18 cellular contexts compared by ENCODE assay signal in the genomic region with DNA sequence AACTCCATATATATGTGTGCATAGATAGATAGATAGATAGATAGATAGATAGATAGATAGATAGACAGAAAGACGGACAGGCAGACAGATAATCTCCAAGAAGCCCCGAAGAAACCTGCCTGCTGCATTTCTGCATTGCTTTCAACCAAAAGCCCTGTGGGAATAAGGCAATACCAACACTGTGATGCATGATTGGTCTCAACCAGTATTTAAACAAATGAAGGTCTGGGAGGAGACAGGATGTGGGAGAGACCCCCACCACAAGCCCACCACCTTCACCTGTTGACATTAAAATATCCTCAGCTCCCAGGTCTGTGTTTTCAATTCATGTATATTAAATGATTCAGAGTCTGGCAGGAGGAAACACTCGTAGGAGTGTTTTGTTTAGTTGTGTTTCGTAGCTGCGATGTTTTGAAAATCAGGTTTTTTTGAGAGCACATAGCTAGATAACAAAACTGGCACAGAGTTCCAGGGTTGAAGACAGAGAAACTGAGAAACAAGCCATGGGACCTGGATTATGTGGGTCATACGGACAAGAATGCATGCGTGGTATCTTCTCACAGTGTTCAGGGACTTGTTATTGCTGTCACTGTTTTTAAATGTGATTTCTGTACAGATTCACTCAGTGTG.
A peak's percentile ranks its signal among the peaks of the same experiment; 100 is the strongest.
DNase-seq lines count a peak whose midpoint lies in the region; ATAC-seq, FAIRE-seq and TF ChIP-seq lines count a peak whose summit lies in the region.
"Had no signal": no experiment of that assay in that cellular context is flagged by ENCODE, and none has a peak within 500 bp of the region (broad histone marks: within the 10 kb centered on the region; RNA-seq: fewer than 3 reads in every experiment).

No MANE protein-coding gene starts in this region.

- H3K9me3 Mint-ChIP-seq in astrocyte (ENCODE audit: unreplicated experiment), result no peaks in the 10 kb centered on the region
- peaks cover 11% of the 10 kb centered on the region for H3K9me3 Mint-ChIP-seq in T-helper 2 cell treated with Interferon-gamma antibody and Interleukin-4, amounts not matched to agents 5 μg/mL and 100 μg/mL, for 36 hours

- H3K4me3 ChIP-seq in BLaER1 treated with 17β-estradiol and CSF1 and Interleukin-3, amounts not matched to agents 10 nM and 100 nM, result no peak overlapping the region
- no peak overlapping the region for H3K4me3 ChIP-seq in astrocyte (ENCODE audit: insufficient read depth, low read depth, low read length)
- H3K4me3 ChIP-seq in lower lobe of right lung, result no peak overlapping the region
- H3K4me3 ChIP-seq: ovary, Peyer's patch, smooth muscle cell, vagina had no signal

- ATAC-seq in HG02759 (IDR thresholded peaks at IDR 0.05; ENCODE audit: unreplicated experiment) (peak; percentile 60), lower lobe of right lung (peak; percentile 25 to 60), HG03439 (IDR thresholded peaks at IDR 0.05; ENCODE audit: unreplicated experiment) (no peak)
- ATAC-seq: stimulated activated naive CD8-positive, alpha-beta T cell treated with anti-CD3 and anti-CD28 coated beads, Interleukin-15, Interleukin-2, amounts not matched to agents 100 U/mL and 50 U/mL, for 24 hours had no signal

- TF ChIP-seq CTCF in astrocyte (IDR thresholded peaks at IDR 0.05; ENCODE audit: insufficient read depth, low read depth, low read length) (no peak), lower lobe of right lung (IDR thresholded peaks at IDR 0.05) (no peak)

- H3K9me3 ChIP-seq in BLaER1 treated with 17β-estradiol and CSF1 and Interleukin-3, amounts not matched to agents 10 nM and 100 nM (replicated peaks in 1 of 11), result peaks cover 0 to 14% (median 10%) of the 10 kb centered on the region in 11 experiments; a peak in 12 of 22 replicates
- H3K9me3 ChIP-seq in astrocyte (ENCODE audit: insufficient read depth, low read depth, low read length) (peaks cover 6% of the 10 kb centered on the region), lower lobe of right lung (no peaks in the 10 kb centered on the region)
- H3K9me3 ChIP-seq: ovary, Peyer's patch, vagina had no signal

- H3K27me3 ChIP-seq in BLaER1 treated with 17β-estradiol and CSF1 and Interleukin-3, amounts not matched to agents 10 nM and 100 nM, result no peaks in the 10 kb centered on the region
- H3K27me3 ChIP-seq in astrocyte (ENCODE audit: insufficient read depth, low read length) (no peaks in the 10 kb centered on the region), lower lobe of right lung (ENCODE audit: low read depth) (no peaks in the 10 kb centered on the region)
- H3K27me3 ChIP-seq: ovary, Peyer's patch, vagina had no signal

- no peak overlapping the region for H3K27ac ChIP-seq in BLaER1 treated with 17β-estradiol and CSF1 and Interleukin-3, amounts not matched to agents 10 nM and 100 nM
- no peak overlapping the region for H3K27ac ChIP-seq in astrocyte (ENCODE audit: low read depth, low read length)
- peak overlapping the region; percentile 79 for H3K27ac ChIP-seq in lower lobe of right lung
- H3K27ac ChIP-seq: vagina, VCaP had no signal

- H3K4me1 ChIP-seq in BLaER1 treated with 17β-estradiol and CSF1 and Interleukin-3, amounts not matched to agents 10 nM and 100 nM, result peaks cover 6 to 31% (median 9%) of the 10 kb centered on the region in 10 experiments; a peak in 19 of 20 replicates
- H3K4me1 ChIP-seq in astrocyte (ENCODE audit: insufficient read depth, low read length) (no peaks in the 10 kb centered on the region), lower lobe of right lung (peaks cover 27% of the 10 kb centered on the region)
- H3K4me1 ChIP-seq: Caco-2, Peyer's patch had no signal

- H3K4me2 ChIP-seq in BLaER1 treated with 17β-estradiol and CSF1 and Interleukin-3, amounts not matched to agents 10 nM and 100 nM, result peak overlapping the region in 7 of 11 experiments; percentile 4 to 39 (median 28); a peak in 8 of 22 replicates
- H3K4me2 ChIP-seq in astrocyte (ENCODE audit: low read length), result no peak overlapping the region
- H3K4me2 ChIP-seq: smooth muscle cell had no signal

- no peaks in the 10 kb centered on the region for H3K79me2 ChIP-seq in astrocyte (ENCODE audit: insufficient read depth, low read length)

- no peaks in the 10 kb centered on the region for H3K27me3 Mint-ChIP-seq in astrocyte (ENCODE audit: low read depth, unreplicated experiment)
- H3K27me3 Mint-ChIP-seq in T-helper 2 cell treated with Interferon-gamma antibody and Interleukin-4, amounts not matched to agents 5 μg/mL and 100 μg/mL, for 36 hours (ENCODE audit: low read depth), result no peaks in the 10 kb centered on the region

- H3K4me1 Mint-ChIP-seq in astrocyte (ENCODE audit: low read depth, unreplicated experiment), result no peaks in the 10 kb centered on the region
- no peaks in the 10 kb centered on the region for H3K4me1 Mint-ChIP-seq in T-helper 2 cell treated with Interferon-gamma antibody and Interleukin-4, amounts not matched to agents 5 μg/mL and 100 μg/mL, for 36 hours (ENCODE audit: low read depth)

- no peak overlapping the region for H3K9ac ChIP-seq in BLaER1 treated with 17β-estradiol and CSF1 and Interleukin-3, amounts not matched to agents 10 nM and 100 nM
- no peak overlapping the region for H3K9ac ChIP-seq in astrocyte (ENCODE audit: low read length)

- no peak overlapping the region for H3K4me3 Mint-ChIP-seq in astrocyte (ENCODE audit: unreplicated experiment)
- no peak overlapping the region for H3K4me3 Mint-ChIP-seq in T-helper 2 cell treated with Interferon-gamma antibody and Interleukin-4, amounts not matched to agents 5 μg/mL and 100 μg/mL, for 36 hours

- H4K20me1 ChIP-seq in BLaER1 treated with 17β-estradiol and CSF1 and Interleukin-3, amounts not matched to agents 10 nM and 100 nM, result no peaks in the 10 kb centered on the region
- no peaks in the 10 kb centered on the region for H4K20me1 ChIP-seq in astrocyte (ENCODE audit: insufficient read depth, low read length)

- peak; percentile 12 for DNase-seq in astrocyte (ENCODE audit: low read depth)
- DNase-seq in lower lobe of right lung, result no peak
- DNase-seq in NCI-H446 treated with DMSO at 0.1 percent for 48 hours (lab: John Stamatoyannopoulos, UW), result no peak
- DNase-seq in T-helper 2 cell treated with Interferon-gamma antibody and Interleukin-4, amounts not matched to agents 5 μg/mL and 100 μg/mL, for 36 hours (ENCODE audit: low spot score), result no peak
- DNase-seq in stimulated activated CD4-positive, alpha-beta T cell treated with anti-CD3 and anti-CD28 coated beads, Interleukin-4, amount 100 ng/mL, for 24 hours, result no peak
- DNase-seq: Caco-2; hypothalamus; NCI-H1930; NCI-H524 treated with DMSO at 0.1 percent for 48 hours; ovary; Peyer's patch; stimulated activated naive CD8-positive, alpha-beta T cell treated with anti-CD3 and anti-CD28 coated beads, Interleukin-15, Interleukin-2, amounts not matched to agents 100 U/mL and 50 U/mL, for 24 hours had no signal

- no peak for FAIRE-seq in astrocyte (lab: Jason Lieb, UNC)

- H3K27ac Mint-ChIP-seq in astrocyte (ENCODE audit: unreplicated experiment), result no peak overlapping the region
- no peak overlapping the region for H3K27ac Mint-ChIP-seq in T-helper 2 cell treated with Interferon-gamma antibody and Interleukin-4, amounts not matched to agents 5 μg/mL and 100 μg/mL, for 36 hours

- intact Hi-C loops in lower lobe of right lung (cut with DNase I), result no loop called here

- no peaks in the 10 kb centered on the region for H3K36me3 Mint-ChIP-seq in astrocyte (ENCODE audit: low read depth, unreplicated experiment)
- H3K36me3 Mint-ChIP-seq in T-helper 2 cell treated with Interferon-gamma antibody and Interleukin-4, amounts not matched to agents 5 μg/mL and 100 μg/mL, for 36 hours (ENCODE audit: low read depth), result no peaks in the 10 kb centered on the region

- H2AFZ ChIP-seq in astrocyte (ENCODE audit: low read depth, low read length), result no peak overlapping the region

- no peaks in the 10 kb centered on the region for H3K36me3 ChIP-seq in BLaER1 treated with 17β-estradiol and CSF1 and Interleukin-3, amounts not matched to agents 10 nM and 100 nM
- H3K36me3 ChIP-seq in astrocyte (ENCODE audit: insufficient read depth, low read length), result no peaks in the 10 kb centered on the region
- H3K36me3 ChIP-seq in lower lobe of right lung, result no peaks in the 10 kb centered on the region
- H3K36me3 ChIP-seq: ovary, Peyer's patch, vagina had no signal
